In the genomic region with DNA sequence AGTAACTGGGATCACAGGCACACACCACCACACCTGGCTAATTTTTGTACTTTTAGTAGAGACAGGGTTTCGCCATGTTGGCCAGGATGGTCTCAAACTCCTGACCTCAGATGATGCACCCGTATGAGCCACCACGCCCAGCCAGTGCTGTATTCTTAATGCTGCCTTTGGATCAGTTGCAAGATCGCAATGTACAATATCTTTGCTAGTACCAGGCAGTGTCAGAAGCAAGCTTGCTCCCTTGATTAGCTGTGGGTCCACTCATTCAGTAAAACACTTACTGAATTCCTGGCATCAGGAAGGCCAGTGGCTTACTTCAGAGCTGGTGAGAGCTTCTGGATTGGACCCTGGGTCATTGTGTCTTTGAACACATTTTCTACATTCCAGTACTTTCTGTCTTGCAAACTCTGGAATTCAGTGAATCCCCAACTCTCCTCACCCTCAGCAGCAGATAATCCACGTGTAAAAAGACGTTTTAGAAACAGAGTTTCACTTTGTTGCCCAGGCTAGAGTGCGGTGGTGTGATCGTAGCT, we compare ENCODE assay signal across 20 cellular contexts.
DNase-seq lines count a peak whose midpoint lies in the region; ATAC-seq and TF ChIP-seq lines count a peak whose summit lies in the region.
"Had no signal": no experiment of that assay in that cellular context is flagged by ENCODE, and none has a peak within 500 bp of the region (broad histone marks: within the 10 kb centered on the region; RNA-seq: fewer than 3 reads in every experiment).

No MANE protein-coding gene starts in this region.

- no peaks in the 10 kb centered on the region for H3K27me3 ChIP-seq in endodermal cell (ENCODE audit: control insufficient read depth, insufficient read depth, low read length, poor library complexity, severe bottlenecking)
- H3K27me3 ChIP-seq: BE2C, MG63 had no signal

- H3K27me3 Mint-ChIP-seq in endodermal cell (ENCODE audit: insufficient read depth): no peaks in the 10 kb centered on the region
- H3K27me3 Mint-ChIP-seq: CD4-positive, alpha-beta T cell had no signal

- H3K9ac ChIP-seq in endodermal cell (ENCODE audit: extremely low read depth, low read length, poor library complexity, severe bottlenecking): no peak overlapping the region

- no peak overlapping the region for H3K4me3 ChIP-seq in cardiac fibroblast (replicated peaks in 1 of 2; ENCODE audit: low read depth in 2 of 2, low read length in 2 of 2)
- no peak overlapping the region for H3K4me3 ChIP-seq in endodermal cell (ENCODE audit: low read length)
- H3K4me3 ChIP-seq: MG63, PC-9 had no signal

- H3K4me1 ChIP-seq in endodermal cell (ENCODE audit: control insufficient read depth, insufficient read depth, low read length): no peaks in the 10 kb centered on the region
- H3K4me1 ChIP-seq: BE2C had no signal

- H3K36me3 ChIP-seq in endodermal cell (ENCODE audit: control insufficient read depth, insufficient read depth, low read length): no peaks in the 10 kb centered on the region
- H3K36me3 ChIP-seq: BE2C, MG63 had no signal

- H3K4me3 Mint-ChIP-seq in endodermal cell: no peak overlapping the region
- H3K4me3 Mint-ChIP-seq: CD4-positive, alpha-beta T cell had no signal

- no peaks in the 10 kb centered on the region for H3K36me3 Mint-ChIP-seq in endodermal cell (ENCODE audit: low read depth)

- no peaks in the 10 kb centered on the region for H3K9me3 Mint-ChIP-seq in endodermal cell

- no peak overlapping the region for H3K27ac ChIP-seq in endodermal cell (ENCODE audit: low read depth, low read length)
- H3K27ac ChIP-seq: 22Rv1, PC-9 had no signal

- H3K27ac Mint-ChIP-seq in endodermal cell: no peak overlapping the region
- H3K27ac Mint-ChIP-seq: CD4-positive, alpha-beta T cell had no signal

- WGBS in endodermal cell (ENCODE audit: insufficient coverage in 1 of 2, insufficient read length in 1 of 2), 2 experiments: 88 to 93% methylated on average over 8 of the region's 8 CpGs

- peaks cover 3% of the 10 kb centered on the region for H3K4me1 Mint-ChIP-seq in endodermal cell

- H3K9me3 ChIP-seq in endodermal cell (ENCODE audit: control insufficient read depth, low read length): no peaks in the 10 kb centered on the region
- H3K9me3 ChIP-seq: MG63 had no signal

- DNase-seq in ACHN (peak; percentile 45), cardiac fibroblast (ENCODE audit: low read depth in 2 of 2) (peak; percentile 0 to 15), iris pigment epithelial cell (ENCODE audit: low read depth) (peak; percentile 21), non-pigmented ciliary epithelial cell (ENCODE audit: low read depth) (peak; percentile 38), NCI-H226 (no peak), endodermal cell (no peak), NCI-H2081 treated with DMSO at 0.1 percent for 48 hours (lab: John Stamatoyannopoulos, UW) (no peak)
- DNase-seq: BE2C; CD4-positive, alpha-beta T cell; DMS53; H7; IMR-90; Karpas-422; MG63; NCI-H1092 treated with DMSO at 0.1 percent for 48 hours; NCI-H1694; NK-92 treated with Interleukin-12 subunit alpha and Interleukin-12 subunit beta, amount 100 ng/mL, for 24 hours; PC-9 had no signal

- in situ Hi-C loops in ACHN (cut with HindIII; ENCODE audit: low pct_ligation_motif_present, low pct_unique_long_range_greater_than_20kb, low sequenced_read_pairs): no loop called here

- no peak for TF ChIP-seq CTCF in cardiac fibroblast (IDR thresholded peaks at IDR 0.05; ENCODE audit: low read depth, low read length)
- TF ChIP-seq CTCF in endodermal cell (conservative IDR thresholded peaks at IDR 0.05): no peak

- no peak for ATAC-seq in HG02884 (IDR thresholded peaks at IDR 0.05; ENCODE audit: unreplicated experiment)

Comparison
In these comparisons a context has a peak if more than half of its experiments do, and no peak if none do; other contexts are left out.
1. DNase-seq: peak in ACHN (single experiment), cardiac fibroblast (2 of 2), iris pigment epithelial cell (single experiment) and non-pigmented ciliary epithelial cell (single experiment); none in NCI-H226 (single experiment), endodermal cell (single experiment) and NCI-H2081 treated with DMSO at 0.1 percent for 48 hours (single experiment).